In the genomic region with DNA sequence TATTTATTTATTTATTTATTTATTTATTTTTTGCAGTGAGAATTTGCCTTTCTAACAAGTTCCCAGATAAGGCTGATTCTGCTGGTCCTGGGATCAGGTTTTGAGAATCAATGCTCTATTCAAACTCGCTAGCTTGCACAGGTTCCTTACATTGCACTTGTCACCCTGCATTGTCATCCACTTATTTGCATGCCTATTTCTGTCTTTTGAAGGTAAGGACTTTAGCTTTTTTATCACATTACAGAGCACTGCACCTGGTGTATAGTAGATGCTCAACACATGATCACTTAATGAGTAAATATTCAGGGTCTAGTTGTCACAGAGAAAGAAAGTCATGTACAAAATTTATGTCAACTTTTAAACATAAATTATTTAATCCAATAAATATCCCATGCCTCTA, we compare ENCODE assay signal across 18 cellular contexts.
A peak's percentile ranks its signal among the peaks of the same experiment; 100 is the strongest.
DNase-seq lines count a peak whose midpoint lies in the region; ATAC-seq, FAIRE-seq and TF ChIP-seq lines count a peak whose summit lies in the region.
"Had no signal": no experiment of that assay in that cellular context is flagged by ENCODE, and none has a peak within 500 bp of the region (broad histone marks: within the 10 kb centered on the region; RNA-seq: fewer than 3 reads in every experiment).

No MANE protein-coding gene starts in this region.

- peaks cover 11% of the 10 kb centered on the region for H3K9me3 ChIP-seq in CD4-positive, alpha-beta T cell (ENCODE audit: control insufficient read depth, low read length)
- H3K9me3 ChIP-seq in GM12878 (replicated peaks; ENCODE audit: control insufficient read depth, insufficient read depth, low read length): peaks cover 2% of the 10 kb centered on the region; the same call in 1 of the 3 replicates
- no peaks in the 10 kb centered on the region for H3K9me3 ChIP-seq in right atrium auricular region
- H3K9me3 ChIP-seq: lower lobe of right lung, tibial nerve had no signal

- SMC1A ChIA-PET in GM12878 (lab: Charles Lee; ENCODE audit: uncharacterized antibody, unreplicated experiment): interaction anchor here (0.8 to 5.7 kb wide), 23 partner anchors 9 to 284 kb away, joined by 3 to 78 read pairs (median 9); no protein-coding TSS in a partner anchor

- peaks cover 13% of the 10 kb centered on the region for H3K9me3 Mint-ChIP-seq in CD4-positive, alpha-beta T cell
- no peaks in the 10 kb centered on the region for H3K9me3 Mint-ChIP-seq in endothelial cell (ENCODE audit: unreplicated experiment)

- peak; percentile 88 for FAIRE-seq in GM12891 (lab: Jason Lieb, UNC)
- peak; percentile 59 for FAIRE-seq in GM12878 (lab: Jason Lieb, UNC)

- in situ Hi-C loops in GM12878 (cut with MboI): no loop called here

- CTCF ChIA-PET in CD4-positive, alpha-beta T cell (lab: Charles Lee): interaction anchor here (1.3 kb wide), 1 partner anchor 12 kb away, joined by 3 read pairs; no protein-coding TSS in a partner anchor
- CTCF ChIA-PET in GM12878 (lab: Yijun Ruan, JAX): interaction anchor here (0.7 to 2.4 kb wide), 8 partner anchors 13 to 284 kb away, joined by 3 to 10 read pairs (median 4); no protein-coding TSS in a partner anchor

- peak overlapping the region; percentile 68; the same call in 1 of the 2 replicates for H3K4me2 ChIP-seq in GM12878 (ENCODE audit: control insufficient read depth, insufficient read depth)

- H3K27me3 ChIP-seq in CD4-positive, alpha-beta T cell (ENCODE audit: control insufficient read depth, insufficient read depth, low read length): no peaks in the 10 kb centered on the region
- no peaks in the 10 kb centered on the region for H3K27me3 ChIP-seq in GM12878 (replicated peaks in 1 of 2; ENCODE audit: control insufficient read depth in 2 of 2, insufficient read depth in 2 of 2, low read length in 1 of 2)
- H3K27me3 ChIP-seq in right atrium auricular region: no peaks in the 10 kb centered on the region
- H3K27me3 ChIP-seq: tibial nerve had no signal

- no peak overlapping the region for H3K27ac ChIP-seq in CD4-positive, alpha-beta T cell (ENCODE audit: low read depth, low read length)
- 0 out of 2 replicates have a peak overlapping the region, but pooled peaks have one; percentile 43 for H3K27ac ChIP-seq in GM12878 (ENCODE audit: control insufficient read depth, insufficient read depth)
- H3K27ac ChIP-seq in right atrium auricular region: no peak overlapping the region
- H3K27ac ChIP-seq: lower lobe of right lung, VCaP had no signal

- H3K4me3 ChIP-seq in GM12878 (no peak overlapping the region), right atrium auricular region (no peak overlapping the region)
- H3K4me3 ChIP-seq: lower lobe of right lung, tibial nerve had no signal

- no peak for TF ChIP-seq EP300 in GM12878 (IDR thresholded peaks at IDR 0.05; ENCODE audit: borderline replicate concordance in 1 of 2, control insufficient read depth in 1 of 2, low read depth in 2 of 2, low read length in 2 of 2)

- BruUV-seq in GM12878 (replicated peaks; lab: Mats Ljungman, UMichigan): no TSS peak

- H2AFZ ChIP-seq in GM12878 (ENCODE audit: control insufficient read depth, low read depth, low read length): no peak overlapping the region

- TF ChIP-seq POLR2A in GM12891 (IDR thresholded peaks at IDR 0.05; ENCODE audit: low read depth, low read length) (no peak), GM12878 (IDR thresholded peaks at IDR 0.05; ENCODE audit: low read depth, low read length) (no peak)

- intact Hi-C loops in CD4-positive, alpha-beta T cell (cut with DNase I, micrococcal nuclease): no loop called here
- intact Hi-C loops in GM12878 (cut with micrococcal nuclease; ENCODE audit: unreplicated experiment): no loop called here

- no peaks in the 10 kb centered on the region for H4K20me1 ChIP-seq in GM12878 (ENCODE audit: control insufficient read depth, insufficient read depth)

- TF ChIP-seq CTCF in CD4-positive, alpha-beta T cell (IDR thresholded peaks at IDR 0.05): no peak
- TF ChIP-seq CTCF in GM12878 (IDR thresholded peaks at IDR 0.05 in 2 of 3, conservative IDR thresholded peaks at IDR 0.05 in 1 of 3; ENCODE audit: control insufficient read depth in 2 of 3, extremely low read depth in 1 of 3, insufficient read depth in 1 of 3, low read depth in 3 of 3, low read length in 3 of 3) (no peak), endothelial cell (IDR thresholded peaks at IDR 0.05; ENCODE audit: unreplicated experiment) (no peak), right atrium auricular region (IDR thresholded peaks at IDR 0.05) (no peak)

- POLR2A ChIA-PET in CD4-positive, alpha-beta T cell (lab: Charles Lee): interaction anchor here (1.1 to 5.6 kb wide), 7 partner anchors 9 to 224 kb away, joined by 3 to 86 read pairs (median 15); a partner anchor contains a TSS
- POLR2A ChIA-PET in GM12878 (lab: Charles Lee): interaction anchor here (0.9 to 4.4 kb wide), 3 partner anchors 140 to 220 kb away, joined by 3 to 38 read pairs (median 4); a partner anchor contains a TSS

- no peak overlapping the region for H3K9ac ChIP-seq in GM12878 (ENCODE audit: control insufficient read depth, insufficient read depth, low read length)

- peaks cover 19% of the 10 kb centered on the region for H3K79me2 ChIP-seq in GM12878 (ENCODE audit: control insufficient read depth, insufficient read depth, low read length)

- peaks cover 25% of the 10 kb centered on the region for H3K36me3 Mint-ChIP-seq in CD4-positive, alpha-beta T cell (ENCODE audit: low read depth)
- no peaks in the 10 kb centered on the region for H3K36me3 Mint-ChIP-seq in endothelial cell (ENCODE audit: low read depth, unreplicated experiment)

- no peak for ATAC-seq in CD4-positive, alpha-beta T cell (ENCODE audit: poor library complexity)
- peak; percentile 24 for ATAC-seq in HG03066 (IDR thresholded peaks at IDR 0.05; ENCODE audit: low read depth, unreplicated experiment)
- ATAC-seq in GM12878: no peak
- no peak for ATAC-seq in HG03432 (IDR thresholded peaks at IDR 0.05; ENCODE audit: unreplicated experiment)
- ATAC-seq: activated T-helper 17 cell treated with anti-CD3 and anti-CD28 coated beads, Interleukin-2, amount 50 U/mL, for 72 hours; lower lobe of right lung had no signal

- WGBS in GM12878 (ENCODE audit: insufficient coverage, insufficient replicate concordance, low lambda C conversion rate, missing lambda C conversion rate): 0% methylated on average over 1 of the region's 1 CpG

- H3K27ac Mint-ChIP-seq in CD4-positive, alpha-beta T cell: peak overlapping the region; percentile 90
- H3K27ac Mint-ChIP-seq in endothelial cell (ENCODE audit: unreplicated experiment): no peak overlapping the region

- no peak for TF ChIP-seq RAD21 in GM12878 (IDR thresholded peaks at IDR 0.05; ENCODE audit: insufficient read depth, low read depth, low read length)

- RAD21 ChIA-PET in GM12878 (lab: Charles Lee; ENCODE audit: unreplicated experiment): interaction anchor here (0.8 to 4.8 kb wide), 25 partner anchors 10 to 334 kb away, joined by 3 to 71 read pairs (median 6); a partner anchor contains a TSS

- H3K36me3 ChIP-seq in GM12878 (ENCODE audit: control insufficient read depth in 2 of 2, insufficient read depth in 2 of 2, low read length in 1 of 2) (no peaks in the 10 kb centered on the region), right atrium auricular region (no peaks in the 10 kb centered on the region)
- H3K36me3 ChIP-seq: lower lobe of right lung, tibial nerve had no signal

- DNase-seq in CD4-positive, alpha-beta T cell: no peak
- DNase-seq in GM12891 (ENCODE audit: insufficient read length, low spot score): no peak
- DNase-seq in GM12878 (ENCODE audit: low read depth, low spot score): peak; percentile 43
- no peak for DNase-seq in endothelial cell (ENCODE audit: low spot score)
- DNase-seq in right atrium auricular region (ENCODE audit: low spot score): no peak
- DNase-seq in midbrain (lab: John Stamatoyannopoulos, UW): no peak
- DNase-seq: central memory CD4-positive, alpha-beta T cell; effector CD8-positive, alpha-beta T cell; head of caudate nucleus; lower lobe of right lung; NCI-H446; SHP77; stimulated activated CD4-positive, alpha-beta T cell treated with anti-CD3 and anti-CD28 coated beads, Interleukin-12 subunit alpha, Interleukin-12 subunit beta, amount 100 ng/mL, for 4 hours had no signal

- peaks cover 19% of the 10 kb centered on the region; the same call in 1 of the 2 replicates for H3K4me1 ChIP-seq in GM12878 (ENCODE audit: control insufficient read depth, insufficient read depth, low read length)
- peaks cover 0 to 19% of the 10 kb centered on the region in 2 donors for H3K4me1 ChIP-seq in right atrium auricular region
- H3K4me1 ChIP-seq: lower lobe of right lung had no signal

- H3K4me1 Mint-ChIP-seq in CD4-positive, alpha-beta T cell (ENCODE audit: low read depth): peaks cover 58% of the 10 kb centered on the region
- peaks cover 10% of the 10 kb centered on the region for H3K4me1 Mint-ChIP-seq in endothelial cell (ENCODE audit: unreplicated experiment)

- no peak overlapping the region for H3K4me3 Mint-ChIP-seq in CD4-positive, alpha-beta T cell
- H3K4me3 Mint-ChIP-seq in endothelial cell (ENCODE audit: unreplicated experiment): no peak overlapping the region

- no peaks in the 10 kb centered on the region for H3K27me3 Mint-ChIP-seq in CD4-positive, alpha-beta T cell
- no peaks in the 10 kb centered on the region for H3K27me3 Mint-ChIP-seq in endothelial cell (ENCODE audit: unreplicated experiment)
- H3K27me3 Mint-ChIP-seq: activated T-helper 17 cell treated with anti-CD3 and anti-CD28 coated beads, Interleukin-2, amount 50 U/mL, for 72 hours had no signal

TF ChIP-seq in GM12891, 5 proteins besides CTCF, POLR2A, EP300 and RAD21:
- TF ChIP-seq POU2F2 (IDR thresholded peaks at IDR 0.05; ENCODE audit: low read depth, low read length) (0 out of 2 replicates have a peak, but pooled peaks have one; percentile 55), SPI1 (IDR thresholded peaks at IDR 0.05; ENCODE audit: low read depth, low read length) (0 out of 2 replicates have a peak, but pooled peaks have one; percentile 2), TAF1 (IDR thresholded peaks at IDR 0.05; ENCODE audit: low read depth, low read length) (no peak)
TF ChIP-seq in GM12891: peak in this region for 2.
